ENCODE assay signal across 8 cellular contexts in the genomic region with DNA sequence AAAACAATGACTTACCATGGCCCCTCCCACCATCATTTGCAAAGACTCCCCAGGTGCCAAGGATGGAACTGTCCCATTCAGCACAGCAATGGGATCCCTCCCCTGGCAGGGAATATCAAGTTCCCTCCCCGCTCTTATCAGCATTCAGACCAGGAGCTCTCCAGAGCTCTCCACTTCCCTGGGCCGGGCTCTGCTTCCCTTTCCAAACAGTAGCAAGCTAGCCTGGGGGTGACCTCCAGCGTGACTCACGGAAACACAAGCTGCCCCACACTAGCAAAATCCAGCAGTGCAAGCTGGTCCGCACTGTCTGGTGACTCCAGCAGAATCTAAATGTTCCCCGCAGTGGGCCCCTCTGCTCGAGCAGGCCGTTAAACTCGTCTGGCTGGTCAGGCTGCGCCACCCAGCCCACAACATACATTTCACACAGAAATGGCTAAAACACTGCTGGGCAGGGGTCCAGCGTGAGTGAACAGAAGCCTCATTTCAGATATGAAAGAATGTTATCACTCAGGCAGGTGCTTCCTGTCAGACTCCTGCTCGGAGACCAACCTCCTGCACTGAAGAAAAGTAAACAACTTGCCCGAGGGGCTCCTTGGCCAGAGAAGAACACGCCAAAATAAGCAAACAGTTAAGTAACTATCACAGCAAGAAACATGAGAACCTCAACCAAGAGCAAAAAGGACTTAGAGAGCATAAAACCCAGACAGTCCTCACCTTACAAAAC. TPM values are rescaled to one million over a fixed set of nuclear protein-coding genes. Genes with fewer than 3 reads are reported as not detected.
DNase-seq lines count a peak whose midpoint lies in the region; ATAC-seq and TF ChIP-seq lines count a peak whose summit lies in the region.

No MANE protein-coding gene starts in this region.

- in situ Hi-C loops in HAP-1 (cut with MboI; ENCODE audit: low sequenced_read_pairs): no loop called here

- CTCF ChIA-PET in activated naive CD4-positive, alpha-beta T cell treated with anti-CD3 and anti-CD28 coated beads, Interleukin-2, amount 10 ng/mL, durations not matched to agents 7 days and 5 days (lab: Charles Lee): interaction anchor here (1.0 kb wide), 1 partner anchor 32 kb away, joined by 3 read pairs; no protein-coding TSS in a partner anchor

- no peaks in the 10 kb centered on the region for H3K27me3 Mint-ChIP-seq in activated naive CD4-positive, alpha-beta T cell treated with anti-CD3 and anti-CD28 coated beads, Interleukin-2, amount 10 ng/mL, durations not matched to agents 7 days and 5 days
- no peaks in the 10 kb centered on the region for H3K27me3 Mint-ChIP-seq in activated naive CD8-positive, alpha-beta T cell treated with anti-CD3 and anti-CD28 coated beads, Interleukin-2, amount 10 ng/mL, durations not matched to agents 7 days and 5 days

- no peaks in the 10 kb centered on the region for H3K9me3 Mint-ChIP-seq in activated naive CD4-positive, alpha-beta T cell treated with anti-CD3 and anti-CD28 coated beads, Interleukin-2, amount 10 ng/mL, durations not matched to agents 7 days and 5 days
- H3K9me3 Mint-ChIP-seq in activated naive CD8-positive, alpha-beta T cell treated with anti-CD3 and anti-CD28 coated beads, Interleukin-2, amount 10 ng/mL, durations not matched to agents 7 days and 5 days: no peaks in the 10 kb centered on the region

- no peak for TF ChIP-seq POLR2A in uterus (IDR thresholded peaks at IDR 0.05)

- intact Hi-C loops in uterus (cut with DNase I; ENCODE audit: low total_unique reads): no loop called here

- H3K9me3 ChIP-seq in uterus (no peaks in the 10 kb centered on the region), HAP-1 (no peaks in the 10 kb centered on the region)

- no peak for DNase-seq in activated naive CD4-positive, alpha-beta T cell treated with anti-CD3 and anti-CD28 coated beads, Interleukin-2, amount 10 ng/mL, durations not matched to agents 7 days and 5 days
- DNase-seq in activated naive CD4-positive, alpha-beta T cell treated with anti-CD3 and anti-CD28 coated beads, Interleukin-2, amount 50 U/mL, for 16 hours: no peak
- no peak for DNase-seq in activated naive CD8-positive, alpha-beta T cell treated with anti-CD3 and anti-CD28 coated beads, Interleukin-2, amount 10 ng/mL, durations not matched to agents 7 days and 5 days
- DNase-seq in kidney epithelial cell (ENCODE audit: low read depth) (peak; percentile 31), uterus (peak; percentile 29 to 64), T1000 (lab: John Stamatoyannopoulos, UW) (no peak), HAP-1 (ENCODE audit: low spot score in 2 of 2) (no peak)

- TF ChIP-seq CTCF in kidney epithelial cell (IDR thresholded peaks at IDR 0.05; ENCODE audit: insufficient read depth, low read length, poor library complexity, severe bottlenecking): no peak
- no peak for TF ChIP-seq CTCF in uterus (IDR thresholded peaks at IDR 0.05)

- H3K27ac ChIP-seq in uterus: peak overlapping the region; percentile 15 to 47

- H3K4me3 ChIP-seq in kidney epithelial cell (ENCODE audit: low read depth, low read length) (no peak overlapping the region), uterus (no peak overlapping the region), HAP-1 (no peak overlapping the region)

- H3K4me1 ChIP-seq in uterus (no peaks in the 10 kb centered on the region), HAP-1 (no peaks in the 10 kb centered on the region)

- peak overlapping the region; percentile 92 for H3K27ac Mint-ChIP-seq in activated naive CD4-positive, alpha-beta T cell treated with anti-CD3 and anti-CD28 coated beads, Interleukin-2, amount 10 ng/mL, durations not matched to agents 7 days and 5 days
- peak overlapping the region; percentile 27 for H3K27ac Mint-ChIP-seq in activated naive CD8-positive, alpha-beta T cell treated with anti-CD3 and anti-CD28 coated beads, Interleukin-2, amount 10 ng/mL, durations not matched to agents 7 days and 5 days

- peaks cover 91% of the 10 kb centered on the region for H3K36me3 Mint-ChIP-seq in activated naive CD4-positive, alpha-beta T cell treated with anti-CD3 and anti-CD28 coated beads, Interleukin-2, amount 10 ng/mL, durations not matched to agents 7 days and 5 days
- H3K36me3 Mint-ChIP-seq in activated naive CD8-positive, alpha-beta T cell treated with anti-CD3 and anti-CD28 coated beads, Interleukin-2, amount 10 ng/mL, durations not matched to agents 7 days and 5 days: peaks cover 79% of the 10 kb centered on the region

- H3K4me3 Mint-ChIP-seq in activated naive CD4-positive, alpha-beta T cell treated with anti-CD3 and anti-CD28 coated beads, Interleukin-2, amount 10 ng/mL, durations not matched to agents 7 days and 5 days: no peak overlapping the region
- no peak overlapping the region for H3K4me3 Mint-ChIP-seq in activated naive CD8-positive, alpha-beta T cell treated with anti-CD3 and anti-CD28 coated beads, Interleukin-2, amount 10 ng/mL, durations not matched to agents 7 days and 5 days

- no peak for ATAC-seq in activated naive CD8-positive, alpha-beta T cell treated with anti-CD3 and anti-CD28 coated beads, Interleukin-2, amount 10 ng/mL, durations not matched to agents 7 days and 5 days (ENCODE audit: low read depth)
- no peak for ATAC-seq in HG03521 (IDR thresholded peaks at IDR 0.05; ENCODE audit: unreplicated experiment)

- POLR2A ChIA-PET in activated naive CD8-positive, alpha-beta T cell treated with anti-CD3 and anti-CD28 coated beads, Interleukin-2, amount 10 ng/mL, durations not matched to agents 7 days and 5 days (lab: Charles Lee): interaction anchor here (1.2 to 2.2 kb wide), 4 partner anchors 9 to 32 kb away, joined by 3 to 8 read pairs (median 6); no protein-coding TSS in a partner anchor

- H3K36me3 ChIP-seq in kidney epithelial cell (ENCODE audit: control insufficient read depth, insufficient read depth, low read length) (peaks cover 4% of the 10 kb centered on the region), uterus (no peaks in the 10 kb centered on the region), HAP-1 (replicated peaks) (peaks cover 83% of the 10 kb centered on the region)

- H3K27me3 ChIP-seq in kidney epithelial cell (ENCODE audit: control insufficient read depth, insufficient read depth, low read length): no peaks in the 10 kb centered on the region
- no peaks in the 10 kb centered on the region for H3K27me3 ChIP-seq in uterus
- no peaks in the 10 kb centered on the region for H3K27me3 ChIP-seq in HAP-1 (ENCODE audit: low read depth)

- peaks cover 84% of the 10 kb centered on the region for H3K4me1 Mint-ChIP-seq in activated naive CD4-positive, alpha-beta T cell treated with anti-CD3 and anti-CD28 coated beads, Interleukin-2, amount 10 ng/mL, durations not matched to agents 7 days and 5 days
- H3K4me1 Mint-ChIP-seq in activated naive CD8-positive, alpha-beta T cell treated with anti-CD3 and anti-CD28 coated beads, Interleukin-2, amount 10 ng/mL, durations not matched to agents 7 days and 5 days: peaks cover 48% of the 10 kb centered on the region

RNA-seq across cellular contexts. Expression of a gene that starts 33.9 kb away (rescaled TPM):
- total RNA-seq in activated naive CD8-positive, alpha-beta T cell treated with anti-CD3 and anti-CD28 coated beads, Interleukin-2, amount 10 ng/mL, durations not matched to agents 7 days and 5 days: 100 to 1,000 TPM; 544 to 571 TPM
- 63.6 and 66.3 TPM in 2 replicates for total RNA-seq in kidney epithelial cell
- total RNA-seq in uterus: 10 to 100 TPM; 20.7 to 83.0 (median 56.1) TPM

Comparison
In these comparisons a context has a peak if more than half of its experiments do, and no peak if none do; other contexts are left out.
1. DNase-seq: peak in kidney epithelial cell (single experiment) and uterus (2 of 2); none in activated naive CD4-positive, alpha-beta T cell treated with anti-CD3 and anti-CD28 coated beads, Interleukin-2, amount 10 ng/mL, durations not matched to agents 7 days and 5 days (single experiment), activated naive CD4-positive, alpha-beta T cell treated with anti-CD3 and anti-CD28 coated beads, Interleukin-2, amount 50 U/mL, for 16 hours (single experiment), activated naive CD8-positive, alpha-beta T cell treated with anti-CD3 and anti-CD28 coated beads, Interleukin-2, amount 10 ng/mL, durations not matched to agents 7 days and 5 days (single experiment), T1000 (single experiment) and HAP-1 (0 of 2).